In the genomic region with DNA sequence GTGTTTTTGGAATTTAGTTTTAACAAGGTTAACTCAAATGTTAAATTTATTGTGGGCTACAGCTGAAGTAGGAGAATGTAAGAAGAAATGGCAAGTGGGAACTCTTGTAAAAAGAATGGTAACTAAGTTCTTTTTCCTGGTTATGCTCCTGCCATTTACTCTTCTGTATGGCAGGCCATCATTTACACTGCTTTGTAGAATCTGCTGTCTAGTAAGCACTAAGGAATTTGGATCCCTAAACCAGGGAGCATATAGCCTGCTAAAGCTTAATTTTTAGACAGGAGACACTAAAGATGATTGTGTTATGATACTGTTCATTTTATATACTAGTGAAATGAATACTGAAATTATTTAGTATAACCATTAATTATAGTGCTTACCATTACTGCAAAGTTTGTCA, we compare ENCODE assay signal across 24 cellular contexts.
DNase-seq lines count a peak whose midpoint lies in the region; ATAC-seq and TF ChIP-seq lines count a peak whose summit lies in the region.
"Had no signal": no experiment of that assay in that cellular context is flagged by ENCODE, and none has a peak within 500 bp of the region (broad histone marks: within the 10 kb centered on the region; RNA-seq: fewer than 3 reads in every experiment).

No MANE protein-coding gene starts in this region.

- H3K9me3 Mint-ChIP-seq in chondrocyte (ENCODE audit: low read depth), result no peaks in the 10 kb centered on the region
- H3K9me3 Mint-ChIP-seq: CD4-positive, alpha-beta memory T cell had no signal

- POLR2A ChIA-PET in AG04449 (lab: Yijun Ruan, JAX), result no interaction called here

- DNase-seq in AG04449 (ENCODE audit: low read depth, low spot score) (peak; percentile 19), OCI-M1 (lab: John Stamatoyannopoulos, UW) (peak; percentile 21), chondrocyte (ENCODE audit: low spot score) (no peak), kidney tubule cell (ENCODE audit: low spot score) (peak; percentile 35), HPDE6-E6E7 (ENCODE audit: extremely low spot score) (no peak), amygdala (lab: John Stamatoyannopoulos, UW) (no peak)
- DNase-seq: activated CD8-positive, alpha-beta memory T cell treated with anti-CD3 and anti-CD28 coated beads for 24 hours; activated effector memory CD4-positive, alpha-beta T cell treated with Interleukin-2 at 50 U/mL for 16 hours; CD4-positive, alpha-beta memory T cell; dermis blood vessel endothelial cell; DND-41; heart left ventricle; islet precursor cell; mesendoderm; MM.1S; NCI-H1694 treated with DMSO at 0.1 percent for 48 hours; NCI-H446 treated with DMSO at 0.1 percent for 48 hours; right cardiac atrium; stimulated activated CD4-positive, alpha-beta T cell treated with anti-CD3 and anti-CD28 coated beads, Interleukin-1b, Interleukin-23, amount 100 ng/mL, for 48 hours; uterus had no signal

- no peaks in the 10 kb centered on the region for H3K36me3 Mint-ChIP-seq in chondrocyte (ENCODE audit: low read depth)

- no peaks in the 10 kb centered on the region for H3K27me3 Mint-ChIP-seq in chondrocyte (ENCODE audit: low read depth)
- H3K27me3 Mint-ChIP-seq: CD4-positive, alpha-beta memory T cell had no signal

- H3K27ac Mint-ChIP-seq in chondrocyte (ENCODE audit: unreplicated experiment), result peak overlapping the region; percentile 85

- ATAC-seq in HG03432 (IDR thresholded peaks at IDR 0.05; ENCODE audit: unreplicated experiment) (no peak), GM21526 (IDR thresholded peaks at IDR 0.05; ENCODE audit: low FRiP score, unreplicated experiment) (no peak)
- ATAC-seq: activated CD4-positive, CD25-positive, alpha-beta regulatory T cell treated with anti-CD3 and anti-CD28 coated beads, Interleukin-2, amount 50 U/mL, for 24 hours; heart left ventricle; HepG2; right cardiac atrium had no signal

- peaks cover 85% of the 10 kb centered on the region for H3K4me1 Mint-ChIP-seq in chondrocyte (ENCODE audit: low read depth)

- H3K4me3 Mint-ChIP-seq in chondrocyte (ENCODE audit: unreplicated experiment), result no peak overlapping the region
- H3K4me3 Mint-ChIP-seq: CD4-positive, alpha-beta memory T cell had no signal

- no peak overlapping the region for H3K4me3 ChIP-seq in AG04449 (ENCODE audit: low read depth, low read length)
- H3K4me3 ChIP-seq: heart left ventricle, uterus had no signal

- CTCF ChIA-PET in AG04449 (lab: Yijun Ruan, JAX), result interaction anchor here (0.8 to 5.6 kb wide), 5 partner anchors 10 to 21 kb away, joined by 4 to 49 read pairs (median 10); no protein-coding TSS in a partner anchor

- TF ChIP-seq CTCF in AG04449 (IDR thresholded peaks at IDR 0.05; ENCODE audit: insufficient read depth, low read length, missing control alignments), result no peak
- TF ChIP-seq CTCF in chondrocyte (IDR thresholded peaks at IDR 0.05), result no peak

Comparison
In these comparisons a context has a peak if more than half of its experiments do, and no peak if none do; other contexts are left out.
1. DNase-seq: peak in AG04449 (single experiment), OCI-M1 (single experiment) and kidney tubule cell (single experiment); none in chondrocyte (single experiment), HPDE6-E6E7 (single experiment) and amygdala (0 of 56).